In the genomic region with DNA sequence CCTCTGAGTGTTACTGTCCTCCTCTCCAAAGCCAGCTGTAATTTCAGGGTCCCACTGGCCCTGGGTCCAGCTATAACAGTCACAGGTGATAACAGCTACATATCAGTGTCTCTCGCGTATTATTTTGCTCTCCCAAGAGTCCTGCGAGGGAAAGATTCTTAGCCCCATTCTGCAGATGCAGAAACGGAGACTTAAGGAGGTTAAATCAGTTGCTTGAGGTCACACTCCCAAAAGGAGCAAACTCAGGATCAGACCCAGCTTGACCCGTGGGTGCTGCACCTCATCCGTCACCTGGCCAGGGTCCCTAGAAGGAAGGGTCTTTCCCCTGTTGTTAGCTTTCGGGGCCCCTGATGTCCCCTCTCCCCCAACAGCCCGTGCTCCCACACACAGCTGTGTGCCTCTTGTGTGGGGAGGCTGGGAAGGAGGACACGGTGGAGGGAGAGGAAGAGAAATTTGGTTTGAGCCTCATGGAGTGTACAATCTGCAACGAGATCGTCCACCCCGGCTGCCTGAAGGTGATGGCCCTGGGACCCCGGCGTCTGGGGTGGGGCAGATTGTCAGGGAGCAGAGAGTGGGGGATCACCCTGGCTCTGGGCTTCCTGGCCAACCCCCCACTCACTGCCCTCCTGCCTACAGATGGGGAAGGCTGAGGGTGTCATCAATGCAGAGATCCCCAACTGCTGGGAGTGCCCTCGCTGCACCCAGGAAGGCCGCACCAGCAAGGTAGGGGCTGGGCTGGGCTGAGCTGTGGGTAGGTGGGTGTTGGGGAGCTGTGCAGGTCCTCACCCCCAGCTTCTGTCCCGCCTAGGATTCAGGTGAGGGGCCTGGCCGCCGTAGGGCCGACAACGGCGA, we compare ENCODE assay signal across 9 cellular contexts. TPM values are rescaled to one million over a fixed set of nuclear protein-coding genes. Genes with fewer than 3 reads are reported as not detected.
A peak's percentile ranks its signal among the peaks of the same experiment; 100 is the strongest.
DNase-seq lines count a peak whose midpoint lies in the region; ATAC-seq and TF ChIP-seq lines count a peak whose summit lies in the region.
"Had no signal": no experiment of that assay in that cellular context is flagged by ENCODE, and none has a peak within 500 bp of the region (broad histone marks: within the 10 kb centered on the region; RNA-seq: fewer than 3 reads in every experiment).

No MANE protein-coding gene starts in this region.

- no peak for TF ChIP-seq CTCF in DOHH2 (IDR thresholded peaks at IDR 0.05; ENCODE audit: low read depth, low read length, poor library complexity, severe bottlenecking)

- no peak overlapping the region for H3K56ac ChIP-seq in mesendoderm (ENCODE audit: low read length)

- H4K5ac ChIP-seq in mesendoderm (ENCODE audit: low read length), result no peak overlapping the region

- no peak overlapping the region for H2BK5ac ChIP-seq in mesendoderm (ENCODE audit: low read length)

- H3F3A ChIP-seq in DOHH2 (ENCODE audit: control insufficient read depth, insufficient read depth), result peaks cover 4% of the 10 kb centered on the region; the same call in 1 of the 2 replicates

- H2BK120ac ChIP-seq in mesendoderm (ENCODE audit: low read depth, low read length), result no peak overlapping the region

- no peak overlapping the region for H2BK15ac ChIP-seq in mesendoderm (replicated peaks; ENCODE audit: low read depth)

- H3K36me3 ChIP-seq in DOHH2 (ENCODE audit: control insufficient read depth, low read length) (peaks cover 41% of the 10 kb centered on the region), SK-N-MC (ENCODE audit: insufficient read depth, low read length) (peaks cover 20% of the 10 kb centered on the region), mesendoderm (ENCODE audit: control insufficient read depth, insufficient read depth, low read length) (peaks cover 24% of the 10 kb centered on the region)

- peaks cover 25% of the 10 kb centered on the region for H3K4me1 ChIP-seq in DOHH2 (ENCODE audit: control insufficient read depth, low read length)
- H3K4me1 ChIP-seq in mesendoderm (ENCODE audit: control insufficient read depth, low read depth, low read length), result no peaks in the 10 kb centered on the region

- H3K27ac ChIP-seq in DOHH2 (ENCODE audit: low read depth, low read length) (no peak overlapping the region), SK-N-MC (peak overlapping the region; percentile 50; the same call in 1 of the 2 replicates), mesendoderm (ENCODE audit: low read depth, low read length) (no peak overlapping the region)
- H3K27ac ChIP-seq: C4-2B, HL-60 had no signal

- no peak overlapping the region for H2AK5ac ChIP-seq in mesendoderm (ENCODE audit: low read length)

- no peak for ATAC-seq in HG03571 (IDR thresholded peaks at IDR 0.05; ENCODE audit: unreplicated experiment)

- DNase-seq in SK-N-MC (ENCODE audit: low read depth, low spot score), result no peak
- no peak for DNase-seq in mesendoderm
- DNase-seq in germinal center (ENCODE audit: low spot score), result no peak
- DNase-seq in NCI-H1930 (lab: John Stamatoyannopoulos, UW), result no peak
- DNase-seq: activated T-cell treated with anti-CD3 and anti-CD28 coated beads, Interleukin-2, amount 50 U/mL, for 4 hours had no signal

- no peaks in the 10 kb centered on the region for H3K9me2 ChIP-seq in DOHH2 (replicated peaks; ENCODE audit: control insufficient read depth, low read length)

- no peak overlapping the region for H3K4ac ChIP-seq in mesendoderm (ENCODE audit: low read depth, low read length)

- H3K9me3 ChIP-seq in DOHH2 (ENCODE audit: control insufficient read depth, insufficient read depth, low read length), result no peaks in the 10 kb centered on the region
- H3K9me3 ChIP-seq in SK-N-MC (ENCODE audit: low read depth, low read length), result no peaks in the 10 kb centered on the region

- no peak overlapping the region for H4K8ac ChIP-seq in mesendoderm (ENCODE audit: low read depth, low read length)

- H3K79me2 ChIP-seq in DOHH2 (ENCODE audit: control insufficient read depth, low read length) (peaks cover 17% of the 10 kb centered on the region), mesendoderm (ENCODE audit: control insufficient read depth, insufficient read depth, low read length) (peaks cover 12% of the 10 kb centered on the region)

- no peaks in the 10 kb centered on the region for H4K20me1 ChIP-seq in DOHH2 (ENCODE audit: control insufficient read depth, insufficient read depth, low read depth, low read length)

- no peak overlapping the region for H3K9ac ChIP-seq in SK-N-MC (ENCODE audit: insufficient read length)
- H3K9ac ChIP-seq in mesendoderm (ENCODE audit: low read length), result peak overlapping the region; percentile 15

- H3K23ac ChIP-seq in mesendoderm (ENCODE audit: low read length), result no peak overlapping the region

- peak overlapping the region; percentile 9; the same call in 1 of the 2 replicates for H3K4me3 ChIP-seq in DOHH2 (ENCODE audit: low read length)
- H3K4me3 ChIP-seq in SK-N-MC, result 0 out of 2 replicates have a peak overlapping the region, but pooled peaks have one; percentile 18
- no peak overlapping the region for H3K4me3 ChIP-seq in mesendoderm (ENCODE audit: low read length)

- H3K79me1 ChIP-seq in mesendoderm (ENCODE audit: low read length), result peaks cover 13% of the 10 kb centered on the region

- H3K18ac ChIP-seq in mesendoderm (ENCODE audit: low read length), result no peak overlapping the region

- no CpG with 5 or more reads among the region's 22 CpGs for WGBS in mesendoderm (ENCODE audit: extremely low coverage, insufficient coverage, low lambda C conversion rate)

- peak overlapping the region; percentile 33; the same call in 1 of the 2 replicates for H3K4me2 ChIP-seq in DOHH2 (ENCODE audit: low read length)
- no peak overlapping the region for H3K4me2 ChIP-seq in mesendoderm (ENCODE audit: low read length)

- H3K27me3 ChIP-seq in DOHH2 (ENCODE audit: control insufficient read depth, low read length) (no peaks in the 10 kb centered on the region), mesendoderm (ENCODE audit: insufficient read depth, low read length, poor library complexity) (no peaks in the 10 kb centered on the region)

RNA-seq across cellular contexts. Expression of a gene that starts 3.8 kb away (rescaled TPM):
- 46.9 TPM for polyA plus RNA-seq in mesendoderm (2013, experiment 1 of 2)
- 47.5 TPM for polyA plus RNA-seq in mesendoderm (2013, experiment 2 of 2)

RNA-seq across cellular contexts. Expression of a gene that starts 21.7 kb away (rescaled TPM):
- 3.6 TPM for polyA plus RNA-seq in mesendoderm (2013, experiment 1 of 2)
- polyA plus RNA-seq in mesendoderm (2013, experiment 2 of 2), result 3.5 TPM

RNA-seq across cellular contexts. Expression of a gene that starts 30.4 kb away (rescaled TPM):
- 27.7 TPM for polyA plus RNA-seq in mesendoderm (2013, experiment 1 of 2)
- 25.3 TPM for polyA plus RNA-seq in mesendoderm (2013, experiment 2 of 2)

RNA-seq across cellular contexts. Expression of a gene that starts 30.7 kb away (rescaled TPM):
- 1.7 TPM for polyA plus RNA-seq in mesendoderm (2013, experiment 1 of 2)
- polyA plus RNA-seq in mesendoderm (2013, experiment 2 of 2), result 1.6 TPM

RNA-seq across cellular contexts. Expression of a gene that starts 33.3 kb away (rescaled TPM):
- 24.5 TPM for polyA plus RNA-seq in mesendoderm (2013, experiment 1 of 2)
- 23.1 TPM for polyA plus RNA-seq in mesendoderm (2013, experiment 2 of 2)
